In the genomic region with DNA sequence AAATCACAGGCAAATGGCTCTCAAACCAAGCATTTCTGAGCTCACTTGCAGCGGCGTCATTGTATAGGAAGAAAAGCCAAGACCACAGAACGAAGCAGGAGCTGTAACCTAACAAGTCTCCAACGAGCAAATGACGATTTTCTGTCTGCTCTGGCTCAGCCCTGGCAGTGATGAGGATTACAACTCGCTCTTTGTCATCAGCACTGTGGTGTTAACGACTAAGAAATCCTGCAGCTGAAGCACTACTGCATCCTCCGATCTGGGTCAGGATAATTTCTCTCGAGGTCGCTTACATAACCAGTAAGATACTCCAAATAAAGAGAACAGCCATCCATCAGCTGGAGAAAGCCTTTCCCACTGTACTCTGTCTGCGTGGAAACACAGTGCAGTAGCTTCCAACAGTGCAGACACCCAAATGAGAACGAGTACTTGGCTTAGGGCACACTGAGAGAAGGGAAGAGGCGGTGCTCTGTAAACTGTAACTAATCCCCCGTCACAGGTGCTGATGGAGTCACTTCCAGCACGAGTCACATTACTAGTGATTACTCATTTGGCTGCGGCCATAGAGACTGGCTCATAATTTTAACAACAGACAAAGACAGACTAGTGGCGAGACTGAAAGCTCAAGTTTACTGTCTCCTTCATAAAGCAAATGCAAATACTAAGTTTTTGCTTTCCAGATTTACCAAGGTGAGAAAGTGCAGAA, we compare ENCODE assay signal across 1 cellular context.
TF ChIP-seq lines count a peak whose summit lies in the region.

No MANE protein-coding gene starts in this region.

TF ChIP-seq in GM12878, 131 proteins besides CTCF, POLR2A, EP300 and RAD21 (continued from another document):
- TF ChIP-seq SIX5 (IDR thresholded peaks at IDR 0.05; ENCODE audit: low read depth, low read length, severe bottlenecking) (no peak), CEBPB (IDR thresholded peaks at IDR 0.05; ENCODE audit: borderline replicate concordance in 1 of 2, low read depth in 2 of 2, low read length in 2 of 2) (no peak), JUNB (IDR thresholded peaks at IDR 0.05) (peak; percentile 81), NFYA (IDR thresholded peaks at IDR 0.05; ENCODE audit: borderline replicate concordance, low read depth, low read length) (no peak), BRCA1 (IDR thresholded peaks at IDR 0.05; ENCODE audit: low read depth, low read length) (no peak), RBBP5 (conservative IDR thresholded peaks at IDR 0.05) (no peak), RUNX3 (IDR thresholded peaks at IDR 0.05; ENCODE audit: low read length) (peak; percentile 57), CREM (IDR thresholded peaks at IDR 0.05; ENCODE audit: low read depth) (peak; percentile 92), IKZF2 (IDR thresholded peaks at IDR 0.05) (peak; percentile 73 to 78), CBX5 (IDR thresholded peaks at IDR 0.05; ENCODE audit: low read depth) (peak; percentile 96), ESRRA (IDR thresholded peaks at IDR 0.05; ENCODE audit: low read length) (no peak), ZNF24 (IDR thresholded peaks at IDR 0.05) (peak; percentile 94), EED (IDR thresholded peaks at IDR 0.05; ENCODE audit: low read depth) (peak; percentile 75; the same call in 1 of the 2 replicates), TARDBP (IDR thresholded peaks at IDR 0.05; ENCODE audit: borderline replicate concordance) (no peak), TAF1 (IDR thresholded peaks at IDR 0.05; ENCODE audit: borderline replicate concordance, low read depth, low read length) (peak; percentile 96), FOXM1 (IDR thresholded peaks at IDR 0.05; ENCODE audit: low read depth, low read length) (no peak; the same call in none of the 2 replicates), SREBF2 (IDR thresholded peaks at IDR 0.05; ENCODE audit: low read length) (no peak), NFXL1 (IDR thresholded peaks at IDR 0.05; ENCODE audit: borderline replicate concordance) (no peak), IRF4 (IDR thresholded peaks at IDR 0.05; ENCODE audit: low read depth, low read length) (peak; percentile 45; the same call in 1 of the 2 replicates), PML (IDR thresholded peaks at IDR 0.05; ENCODE audit: low read length) (peak; percentile 96), CBX3 (IDR thresholded peaks at IDR 0.05; ENCODE audit: borderline replicate concordance, low read depth) (no peak), SMAD5 (IDR thresholded peaks at IDR 0.05; ENCODE audit: low read depth) (peak; percentile 92), ATF7 (IDR thresholded peaks at IDR 0.05; ENCODE audit: low read depth) (peak; percentile 94), MYB (IDR thresholded peaks at IDR 0.05; ENCODE audit: borderline replicate concordance, low read depth, low read length) (0 out of 2 replicates have a peak, but pooled peaks have one; percentile 62), SRF (IDR thresholded peaks at IDR 0.05; ENCODE audit: low read depth in 2 of 2, low read length in 2 of 2) (0 out of 4 replicates have a peak, but pooled peaks of 1 of the 2 experiments have one; percentile 24), RCOR1 (conservative IDR thresholded peaks at IDR 0.05; ENCODE audit: low read depth, low read length) (0 out of 2 replicates have a peak, but pooled peaks have one; percentile 15), BCL11A (IDR thresholded peaks at IDR 0.05; ENCODE audit: low read depth, low read length) (peak; percentile 59; the same call in 1 of the 2 replicates), ZSCAN29 (IDR thresholded peaks at IDR 0.05) (no peak), EZH2 (IDR thresholded peaks at IDR 0.05; ENCODE audit: borderline replicate concordance, control insufficient read depth, low read depth, low read length) (no peak), SREBF1 (IDR thresholded peaks at IDR 0.05; ENCODE audit: low read length) (no peak), TCF12 (IDR thresholded peaks at IDR 0.05; ENCODE audit: low read depth, low read length) (0 out of 2 replicates have a peak, but pooled peaks have one; percentile 69), JUND (IDR thresholded peaks at IDR 0.05; ENCODE audit: low read depth, low read length) (peak; percentile 67), POU2F2 (IDR thresholded peaks at IDR 0.05; ENCODE audit: borderline replicate concordance, low read depth, low read length) (peak; percentile 91)
- TF ChIP-seq, protein P1, sequence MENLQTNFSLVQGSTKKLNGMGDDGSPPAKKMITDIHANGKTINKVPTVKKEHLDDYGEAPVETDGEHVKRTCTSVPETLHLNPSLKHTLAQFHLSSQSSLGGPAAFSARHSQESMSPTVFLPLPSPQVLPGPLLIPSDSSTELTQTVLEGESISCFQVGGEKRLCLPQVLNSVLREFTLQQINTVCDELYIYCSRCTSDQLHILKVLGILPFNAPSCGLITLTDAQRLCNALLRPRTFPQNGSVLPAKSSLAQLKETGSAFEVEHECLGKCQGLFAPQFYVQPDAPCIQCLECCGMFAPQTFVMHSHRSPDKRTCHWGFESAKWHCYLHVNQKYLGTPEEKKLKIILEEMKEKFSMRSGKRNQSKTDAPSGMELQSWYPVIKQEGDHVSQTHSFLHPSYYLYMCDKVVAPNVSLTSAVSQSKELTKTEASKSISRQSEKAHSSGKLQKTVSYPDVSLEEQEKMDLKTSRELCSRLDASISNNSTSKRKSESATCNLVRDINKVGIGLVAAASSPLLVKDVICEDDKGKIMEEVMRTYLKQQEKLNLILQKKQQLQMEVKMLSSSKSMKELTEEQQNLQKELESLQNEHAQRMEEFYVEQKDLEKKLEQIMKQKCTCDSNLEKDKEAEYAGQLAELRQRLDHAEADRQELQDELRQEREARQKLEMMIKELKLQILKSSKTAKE (IDR thresholded peaks at IDR 0.05; ENCODE audit: low read depth, poor library complexity, severe bottlenecking) = peak; percentile 99
- TF ChIP-seq, protein P2, sequence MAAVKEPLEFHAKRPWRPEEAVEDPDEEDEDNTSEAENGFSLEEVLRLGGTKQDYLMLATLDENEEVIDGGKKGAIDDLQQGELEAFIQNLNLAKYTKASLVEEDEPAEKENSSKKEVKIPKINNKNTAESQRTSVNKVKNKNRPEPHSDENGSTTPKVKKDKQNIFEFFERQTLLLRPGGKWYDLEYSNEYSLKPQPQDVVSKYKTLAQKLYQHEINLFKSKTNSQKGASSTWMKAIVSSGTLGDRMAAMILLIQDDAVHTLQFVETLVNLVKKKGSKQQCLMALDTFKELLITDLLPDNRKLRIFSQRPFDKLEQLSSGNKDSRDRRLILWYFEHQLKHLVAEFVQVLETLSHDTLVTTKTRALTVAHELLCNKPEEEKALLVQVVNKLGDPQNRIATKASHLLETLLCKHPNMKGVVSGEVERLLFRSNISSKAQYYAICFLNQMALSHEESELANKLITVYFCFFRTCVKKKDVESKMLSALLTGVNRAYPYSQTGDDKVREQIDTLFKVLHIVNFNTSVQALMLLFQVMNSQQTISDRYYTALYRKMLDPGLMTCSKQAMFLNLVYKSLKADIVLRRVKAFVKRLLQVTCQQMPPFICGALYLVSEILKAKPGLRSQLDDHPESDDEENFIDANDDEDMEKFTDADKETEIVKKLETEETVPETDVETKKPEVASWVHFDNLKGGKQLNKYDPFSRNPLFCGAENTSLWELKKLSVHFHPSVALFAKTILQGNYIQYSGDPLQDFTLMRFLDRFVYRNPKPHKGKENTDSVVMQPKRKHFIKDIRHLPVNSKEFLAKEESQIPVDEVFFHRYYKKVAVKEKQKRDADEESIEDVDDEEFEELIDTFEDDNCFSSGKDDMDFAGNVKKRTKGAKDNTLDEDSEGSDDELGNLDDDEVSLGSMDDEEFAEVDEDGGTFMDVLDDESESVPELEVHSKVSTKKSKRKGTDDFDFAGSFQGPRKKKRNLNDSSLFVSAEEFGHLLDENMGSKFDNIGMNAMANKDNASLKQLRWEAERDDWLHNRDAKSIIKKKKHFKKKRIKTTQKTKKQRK (IDR thresholded peaks at IDR 0.05; ENCODE audit: low read depth, low read length) = no peak
- TF ChIP-seq, protein P3, sequence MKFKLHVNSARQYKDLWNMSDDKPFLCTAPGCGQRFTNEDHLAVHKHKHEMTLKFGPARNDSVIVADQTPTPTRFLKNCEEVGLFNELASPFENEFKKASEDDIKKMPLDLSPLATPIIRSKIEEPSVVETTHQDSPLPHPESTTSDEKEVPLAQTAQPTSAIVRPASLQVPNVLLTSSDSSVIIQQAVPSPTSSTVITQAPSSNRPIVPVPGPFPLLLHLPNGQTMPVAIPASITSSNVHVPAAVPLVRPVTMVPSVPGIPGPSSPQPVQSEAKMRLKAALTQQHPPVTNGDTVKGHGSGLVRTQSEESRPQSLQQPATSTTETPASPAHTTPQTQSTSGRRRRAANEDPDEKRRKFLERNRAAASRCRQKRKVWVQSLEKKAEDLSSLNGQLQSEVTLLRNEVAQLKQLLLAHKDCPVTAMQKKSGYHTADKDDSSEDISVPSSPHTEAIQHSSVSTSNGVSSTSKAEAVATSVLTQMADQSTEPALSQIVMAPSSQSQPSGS (IDR thresholded peaks at IDR 0.05; ENCODE audit: low read length) = peak; percentile 90
- TF ChIP-seq, protein P4, sequence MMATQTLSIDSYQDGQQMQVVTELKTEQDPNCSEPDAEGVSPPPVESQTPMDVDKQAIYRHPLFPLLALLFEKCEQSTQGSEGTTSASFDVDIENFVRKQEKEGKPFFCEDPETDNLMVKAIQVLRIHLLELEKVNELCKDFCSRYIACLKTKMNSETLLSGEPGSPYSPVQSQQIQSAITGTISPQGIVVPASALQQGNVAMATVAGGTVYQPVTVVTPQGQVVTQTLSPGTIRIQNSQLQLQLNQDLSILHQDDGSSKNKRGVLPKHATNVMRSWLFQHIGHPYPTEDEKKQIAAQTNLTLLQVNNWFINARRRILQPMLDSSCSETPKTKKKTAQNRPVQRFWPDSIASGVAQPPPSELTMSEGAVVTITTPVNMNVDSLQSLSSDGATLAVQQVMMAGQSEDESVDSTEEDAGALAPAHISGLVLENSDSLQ (IDR thresholded peaks at IDR 0.05) = peak; percentile 73
- TF ChIP-seq, protein P5, sequence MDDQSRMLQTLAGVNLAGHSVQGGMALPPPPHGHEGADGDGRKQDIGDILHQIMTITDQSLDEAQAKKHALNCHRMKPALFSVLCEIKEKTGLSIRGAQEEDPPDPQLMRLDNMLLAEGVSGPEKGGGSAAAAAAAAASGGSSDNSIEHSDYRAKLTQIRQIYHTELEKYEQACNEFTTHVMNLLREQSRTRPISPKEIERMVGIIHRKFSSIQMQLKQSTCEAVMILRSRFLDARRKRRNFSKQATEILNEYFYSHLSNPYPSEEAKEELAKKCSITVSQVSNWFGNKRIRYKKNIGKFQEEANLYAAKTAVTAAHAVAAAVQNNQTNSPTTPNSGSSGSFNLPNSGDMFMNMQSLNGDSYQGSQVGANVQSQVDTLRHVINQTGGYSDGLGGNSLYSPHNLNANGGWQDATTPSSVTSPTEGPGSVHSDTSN (IDR thresholded peaks at IDR 0.05; ENCODE audit: insufficient replicate concordance, low read depth, low read length) = peak; percentile 59
- TF ChIP-seq, protein P6, sequence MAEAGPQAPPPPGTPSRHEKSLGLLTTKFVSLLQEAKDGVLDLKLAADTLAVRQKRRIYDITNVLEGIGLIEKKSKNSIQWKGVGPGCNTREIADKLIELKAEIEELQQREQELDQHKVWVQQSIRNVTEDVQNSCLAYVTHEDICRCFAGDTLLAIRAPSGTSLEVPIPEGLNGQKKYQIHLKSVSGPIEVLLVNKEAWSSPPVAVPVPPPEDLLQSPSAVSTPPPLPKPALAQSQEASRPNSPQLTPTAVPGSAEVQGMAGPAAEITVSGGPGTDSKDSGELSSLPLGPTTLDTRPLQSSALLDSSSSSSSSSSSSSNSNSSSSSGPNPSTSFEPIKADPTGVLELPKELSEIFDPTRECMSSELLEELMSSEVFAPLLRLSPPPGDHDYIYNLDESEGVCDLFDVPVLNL (IDR thresholded peaks at IDR 0.05; ENCODE audit: low read depth, low read length) = no peak
- TF ChIP-seq, protein P7, sequence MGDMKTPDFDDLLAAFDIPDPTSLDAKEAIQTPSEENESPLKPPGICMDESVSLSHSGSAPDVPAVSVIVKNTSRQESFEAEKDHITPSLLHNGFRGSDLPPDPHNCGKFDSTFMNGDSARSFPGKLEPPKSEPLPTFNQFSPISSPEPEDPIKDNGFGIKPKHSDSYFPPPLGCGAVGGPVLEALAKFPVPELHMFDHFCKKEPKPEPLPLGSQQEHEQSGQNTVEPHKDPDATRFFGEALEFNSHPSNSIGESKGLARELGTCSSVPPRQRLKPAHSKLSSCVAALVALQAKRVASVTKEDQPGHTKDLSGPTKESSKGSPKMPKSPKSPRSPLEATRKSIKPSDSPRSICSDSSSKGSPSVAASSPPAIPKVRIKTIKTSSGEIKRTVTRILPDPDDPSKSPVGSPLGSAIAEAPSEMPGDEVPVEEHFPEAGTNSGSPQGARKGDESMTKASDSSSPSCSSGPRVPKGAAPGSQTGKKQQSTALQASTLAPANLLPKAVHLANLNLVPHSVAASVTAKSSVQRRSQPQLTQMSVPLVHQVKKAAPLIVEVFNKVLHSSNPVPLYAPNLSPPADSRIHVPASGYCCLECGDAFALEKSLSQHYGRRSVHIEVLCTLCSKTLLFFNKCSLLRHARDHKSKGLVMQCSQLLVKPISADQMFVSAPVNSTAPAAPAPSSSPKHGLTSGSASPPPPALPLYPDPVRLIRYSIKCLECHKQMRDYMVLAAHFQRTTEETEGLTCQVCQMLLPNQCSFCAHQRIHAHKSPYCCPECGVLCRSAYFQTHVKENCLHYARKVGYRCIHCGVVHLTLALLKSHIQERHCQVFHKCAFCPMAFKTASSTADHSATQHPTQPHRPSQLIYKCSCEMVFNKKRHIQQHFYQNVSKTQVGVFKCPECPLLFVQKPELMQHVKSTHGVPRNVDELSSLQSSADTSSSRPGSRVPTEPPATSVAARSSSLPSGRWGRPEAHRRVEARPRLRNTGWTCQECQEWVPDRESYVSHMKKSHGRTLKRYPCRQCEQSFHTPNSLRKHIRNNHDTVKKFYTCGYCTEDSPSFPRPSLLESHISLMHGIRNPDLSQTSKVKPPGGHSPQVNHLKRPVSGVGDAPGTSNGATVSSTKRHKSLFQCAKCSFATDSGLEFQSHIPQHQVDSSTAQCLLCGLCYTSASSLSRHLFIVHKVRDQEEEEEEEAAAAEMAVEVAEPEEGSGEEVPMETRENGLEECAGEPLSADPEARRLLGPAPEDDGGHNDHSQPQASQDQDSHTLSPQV (IDR thresholded peaks at IDR 0.05) = no peak
- TF ChIP-seq, protein P8, sequence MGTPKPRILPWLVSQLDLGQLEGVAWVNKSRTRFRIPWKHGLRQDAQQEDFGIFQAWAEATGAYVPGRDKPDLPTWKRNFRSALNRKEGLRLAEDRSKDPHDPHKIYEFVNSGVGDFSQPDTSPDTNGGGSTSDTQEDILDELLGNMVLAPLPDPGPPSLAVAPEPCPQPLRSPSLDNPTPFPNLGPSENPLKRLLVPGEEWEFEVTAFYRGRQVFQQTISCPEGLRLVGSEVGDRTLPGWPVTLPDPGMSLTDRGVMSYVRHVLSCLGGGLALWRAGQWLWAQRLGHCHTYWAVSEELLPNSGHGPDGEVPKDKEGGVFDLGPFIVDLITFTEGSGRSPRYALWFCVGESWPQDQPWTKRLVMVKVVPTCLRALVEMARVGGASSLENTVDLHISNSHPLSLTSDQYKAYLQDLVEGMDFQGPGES (IDR thresholded peaks at IDR 0.05) = no peak
